Comparison of ENCODE assay signal across 33 cellular contexts in genomic region chr15:52338891-52339290, GRCh38.
"Had no signal": no experiment of that assay in that cellular context is flagged by ENCODE, and none has a peak within 500 bp of the region (broad histone marks: within the 10 kb centered on the region; RNA-seq: fewer than 3 reads in every experiment).

No MANE protein-coding gene starts in this region.

- H3K4me3 ChIP-seq: ascending aorta, breast epithelium, esophagus muscularis mucosa, gastrocnemius medialis, heart right ventricle, hepatocyte had no signal

- H3K4me2 ChIP-seq: hepatocyte had no signal

- H2AFZ ChIP-seq: hepatocyte had no signal

- DNase-seq: activated B cell treated with CpG ODN at 0.5 μM for 24 hours; activated CD4-positive, alpha-beta T cell treated with anti-CD3 and anti-CD28 coated beads for 48 hours; activated CD4-positive, alpha-beta T cell treated with anti-CD3 and anti-CD28 coated beads, Interleukin-2, amount 50 U/mL, for 1 hour; activated CD4-positive, alpha-beta T cell treated with anti-CD3 and anti-CD28 coated beads, Interleukin-2, amount 50 U/mL, for 48 hours; activated CD8-positive, alpha-beta memory T cell treated with anti-CD3 and anti-CD28 coated beads for 24 hours; activated CD8-positive, alpha-beta T cell treated with anti-CD3 and anti-CD28 coated beads for 36 hours; activated gamma-delta T cell; activated naive CD4-positive, alpha-beta T cell; activated naive CD4-positive, alpha-beta T cell treated with anti-CD3 and anti-CD28 coated beads, Interleukin-2, amount 10 ng/mL, durations not matched to agents 7 days and 5 days; activated naive CD8-positive, alpha-beta T cell treated with anti-CD3 and anti-CD28 coated beads, Interleukin-2, amount 10 ng/mL, durations not matched to agents 7 days and 5 days; activated T-cell treated with anti-CD3 and anti-CD28 coated beads, Interleukin-2, amount 50 U/mL, for 48 hours; cortex of kidney; dermis blood vessel endothelial cell; effector memory CD4-positive, alpha-beta T cell; endodermal cell; erythroblast; foreskin keratinocyte; gastrocnemius medialis; glutamatergic neuron; heart right ventricle; T-cell; T1000; WERI-Rb-1 had no signal

- H3K27ac Mint-ChIP-seq: activated B cell treated with CpG ODN at 0.5 μM for 24 hours; activated naive CD4-positive, alpha-beta T cell treated with anti-CD3 and anti-CD28 coated beads, Interleukin-2, amount 10 ng/mL, durations not matched to agents 7 days and 5 days; activated naive CD8-positive, alpha-beta T cell treated with anti-CD3 and anti-CD28 coated beads, Interleukin-2, amount 10 ng/mL, durations not matched to agents 7 days and 5 days; activated T-helper 1 cell treated with anti-CD3 and anti-CD28 coated beads, Interleukin-12 subunit alpha, Interleukin-12 subunit beta, Interleukin-2, Interleukin-4 antibody, amounts not matched to agents 30 ng/mL and 10 ng/mL and 1 ng/mL, durations not matched to agents 14 hours and 24 hours and 36 hours; T-helper 1 cell treated with Interleukin-12 subunit alpha and Interleukin-12 subunit beta and Interleukin-4 antibody, amounts not matched to agents 30 μg/mL and 1 μg/mL, for 36 hours had no signal

- H3K4me3 Mint-ChIP-seq: activated B cell treated with CpG ODN at 0.5 μM for 24 hours; activated CD8-positive, alpha-beta T cell treated with anti-CD3 and anti-CD28 coated beads for 36 hours; activated naive CD4-positive, alpha-beta T cell treated with anti-CD3 and anti-CD28 coated beads, Interleukin-2, amount 10 ng/mL, durations not matched to agents 7 days and 5 days; activated naive CD8-positive, alpha-beta T cell treated with anti-CD3 and anti-CD28 coated beads, Interleukin-2, amount 10 ng/mL, durations not matched to agents 7 days and 5 days; activated T-helper 1 cell treated with anti-CD3 and anti-CD28 coated beads, Interleukin-12 subunit alpha, Interleukin-12 subunit beta, Interleukin-2, Interleukin-4 antibody, amounts not matched to agents 30 ng/mL and 10 ng/mL and 1 ng/mL, durations not matched to agents 14 hours and 24 hours and 36 hours; brain; central memory CD8-positive, alpha-beta T cell; endodermal cell; T-cell; T-helper 1 cell treated with Interleukin-12 subunit alpha and Interleukin-12 subunit beta and Interleukin-4 antibody, amounts not matched to agents 30 μg/mL and 1 μg/mL, for 36 hours had no signal

- H3K36me3 Mint-ChIP-seq: activated naive CD4-positive, alpha-beta T cell treated with anti-CD3 and anti-CD28 coated beads, Interleukin-2, amount 50 U/mL, for 72 hours had no signal

- ATAC-seq: activated CD4-positive, CD25-positive, alpha-beta regulatory T cell treated with anti-CD3 and anti-CD28 coated beads, Interleukin-2, amount 50 U/mL, for 24 hours; activated CD8-positive, alpha-beta T cell treated with anti-CD3 and anti-CD28 coated beads for 36 hours; activated naive CD4-positive, alpha-beta T cell treated with anti-CD3 and anti-CD28 coated beads, Interleukin-2, amount 50 U/mL, for 72 hours; foreskin keratinocyte; heart right ventricle; T-cell had no signal

- H3K27me3 Mint-ChIP-seq: activated B cell treated with CpG ODN at 0.5 μM for 24 hours; activated CD8-positive, alpha-beta T cell treated with anti-CD3 and anti-CD28 coated beads for 36 hours; activated naive CD4-positive, alpha-beta T cell treated with anti-CD3 and anti-CD28 coated beads, Interleukin-2, amount 10 ng/mL, durations not matched to agents 7 days and 5 days; activated naive CD8-positive, alpha-beta T cell treated with anti-CD3 and anti-CD28 coated beads, Interleukin-2, amount 10 ng/mL, durations not matched to agents 7 days and 5 days; brain; central memory CD8-positive, alpha-beta T cell; T-cell had no signal

- H3K36me3 ChIP-seq: breast epithelium, gastrocnemius medialis, WERI-Rb-1 had no signal

- H3K4me1 ChIP-seq: ascending aorta, breast epithelium had no signal

- H3K27me3 ChIP-seq: ascending aorta, breast epithelium, esophagus muscularis mucosa, foreskin keratinocyte, gastrocnemius medialis, heart right ventricle, hepatocyte had no signal

- H3K79me2 ChIP-seq: hepatocyte had no signal

- H3K27ac ChIP-seq: ascending aorta, breast epithelium, esophagus muscularis mucosa, foreskin keratinocyte, heart right ventricle, hepatocyte, WERI-Rb-1 had no signal

- H3K9me3 Mint-ChIP-seq: activated B cell treated with CpG ODN at 0.5 μM for 24 hours; activated CD8-positive, alpha-beta T cell treated with anti-CD3 and anti-CD28 coated beads for 36 hours; activated naive CD4-positive, alpha-beta T cell treated with anti-CD3 and anti-CD28 coated beads, Interleukin-2, amount 10 ng/mL, durations not matched to agents 7 days and 5 days; activated naive CD4-positive, alpha-beta T cell treated with anti-CD3 and anti-CD28 coated beads, Interleukin-2, amount 50 U/mL, for 72 hours; activated naive CD8-positive, alpha-beta T cell treated with anti-CD3 and anti-CD28 coated beads, Interleukin-2, amount 10 ng/mL, durations not matched to agents 7 days and 5 days; activated T-helper 1 cell treated with anti-CD3 and anti-CD28 coated beads, Interleukin-12 subunit alpha, Interleukin-12 subunit beta, Interleukin-2, Interleukin-4 antibody, amounts not matched to agents 30 ng/mL and 10 ng/mL and 1 ng/mL, durations not matched to agents 14 hours and 24 hours and 36 hours; brain; central memory CD8-positive, alpha-beta T cell; endodermal cell; T-cell; T-helper 1 cell treated with Interleukin-12 subunit alpha and Interleukin-12 subunit beta and Interleukin-4 antibody, amounts not matched to agents 30 μg/mL and 1 μg/mL, for 36 hours had no signal

- H3K4me1 Mint-ChIP-seq: activated B cell treated with CpG ODN at 0.5 μM for 24 hours; central memory CD8-positive, alpha-beta T cell had no signal

- H3K9me3 ChIP-seq: ascending aorta, breast epithelium, esophagus muscularis mucosa, gastrocnemius medialis, heart right ventricle had no signal
